In the genomic region with DNA sequence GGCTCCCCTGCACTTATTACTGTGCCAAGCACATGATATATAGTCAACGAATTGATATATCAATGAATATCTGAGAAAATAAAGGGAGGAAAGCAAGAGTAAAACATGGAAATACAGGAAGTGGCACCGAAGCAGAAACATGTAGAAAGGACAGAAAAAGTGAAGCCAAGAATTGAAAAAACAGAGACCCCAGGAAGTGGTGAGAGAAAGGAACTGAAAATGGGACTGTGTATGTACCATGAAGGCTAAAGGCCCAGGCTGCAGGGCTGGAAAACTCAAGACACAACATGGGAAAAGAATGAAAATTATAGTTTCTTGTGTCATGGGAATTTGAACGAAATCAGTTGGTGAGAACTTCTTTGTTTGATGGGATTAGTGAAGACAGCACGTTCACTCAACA, we compare ENCODE assay signal across 14 cellular contexts.
DNase-seq lines count a peak whose midpoint lies in the region; ATAC-seq and TF ChIP-seq lines count a peak whose summit lies in the region.
"Had no signal": no experiment of that assay in that cellular context is flagged by ENCODE, and none has a peak within 500 bp of the region (broad histone marks: within the 10 kb centered on the region; RNA-seq: fewer than 3 reads in every experiment).

No MANE protein-coding gene starts in this region.

- H3K36me3 ChIP-seq in left ventricle myocardium inferior (no peaks in the 10 kb centered on the region), heart right ventricle (no peaks in the 10 kb centered on the region), PC-9 (ENCODE audit: low read depth) (no peaks in the 10 kb centered on the region), lower lobe of right lung (no peaks in the 10 kb centered on the region), transverse colon (no peaks in the 10 kb centered on the region)

- TF ChIP-seq EP300 in transverse colon (IDR thresholded peaks at IDR 0.05; ENCODE audit: low read depth), result no peak

- no peak overlapping the region for H3K4me3 ChIP-seq in left ventricle myocardium inferior
- H3K4me3 ChIP-seq in heart right ventricle, result no peak overlapping the region
- no peak overlapping the region for H3K4me3 ChIP-seq in PC-9
- no peak overlapping the region for H3K4me3 ChIP-seq in lower lobe of right lung
- H3K4me3 ChIP-seq in transverse colon, result no peak overlapping the region

- no peaks in the 10 kb centered on the region for H4K20me1 ChIP-seq in PC-9 (ENCODE audit: insufficient read depth)

- H3K9me3 ChIP-seq in left ventricle myocardium inferior (replicated peaks) (no peaks in the 10 kb centered on the region), heart right ventricle (no peaks in the 10 kb centered on the region), PC-9 (ENCODE audit: insufficient read depth, low read depth) (no peaks in the 10 kb centered on the region), lower lobe of right lung (no peaks in the 10 kb centered on the region), transverse colon (no peaks in the 10 kb centered on the region)

- H2AFZ ChIP-seq in PC-9, result no peak overlapping the region

- intact Hi-C loops in left ventricle myocardium inferior (cut with micrococcal nuclease), result no loop called here
- intact Hi-C loops in heart right ventricle (cut with DNase I), result no loop called here
- intact Hi-C loops in PC-9 (cut with micrococcal nuclease; ENCODE audit: unreplicated experiment), result loop anchor here (2.0 kb wide), 1 partner anchor 72 kb away; no protein-coding TSS in a partner anchor
- intact Hi-C loops in lower lobe of right lung (cut with DNase I), result no loop called here
- intact Hi-C loops in transverse colon (cut with DNase I; ENCODE audit: low total_unique reads), result no loop called here

- CTCF ChIA-PET in PC-9 (lab: Charles Lee), result interaction anchor here (1.2 kb wide), 1 partner anchor 80 kb away, joined by 6 read pairs; no protein-coding TSS in a partner anchor

- TF ChIP-seq POLR2A in transverse colon (IDR thresholded peaks at IDR 0.05), result no peak

- no peaks in the 10 kb centered on the region for H3K27me3 ChIP-seq in left ventricle myocardium inferior (ENCODE audit: low read depth)
- peaks cover 0 to 10% (median 0%) of the 10 kb centered on the region in 7 donors for H3K27me3 ChIP-seq in heart right ventricle
- H3K27me3 ChIP-seq in PC-9 (ENCODE audit: insufficient read depth, low read depth), result no peaks in the 10 kb centered on the region
- no peaks in the 10 kb centered on the region for H3K27me3 ChIP-seq in lower lobe of right lung (ENCODE audit: low read depth)
- no peaks in the 10 kb centered on the region for H3K27me3 ChIP-seq in transverse colon

- peaks cover 23% of the 10 kb centered on the region; the same call in 1 of the 2 replicates for H3F3A ChIP-seq in PC-9 (ENCODE audit: insufficient read depth, low read depth)

- H3K4me2 ChIP-seq in PC-9, result peak overlapping the region; percentile 9; the same call in 1 of the 2 replicates

- H3K27ac ChIP-seq in left ventricle myocardium inferior (replicated peaks) (peak overlapping the region; percentile 42), heart right ventricle (peak overlapping the region in 4 of 10 donors; percentile 9 to 73 (median 36)), PC-9 (no peak overlapping the region), lower lobe of right lung (peak overlapping the region; percentile 25), transverse colon (peak overlapping the region in 3 of 4 donors; percentile 5 to 35 (median 29))

- BruUV-seq in PC-9 (replicated peaks; lab: Mats Ljungman, UMichigan), result no TSS peak

- in situ Hi-C loops in transverse colon (cut with MboI; ENCODE audit: low pct_ligation_motif_present in 1 of 4, low pct_unique_long_range_greater_than_20kb in 1 of 4, low sequenced_read_pairs in 3 of 4), result no loop called here

- TF ChIP-seq CTCF in left ventricle myocardium inferior (IDR thresholded peaks at IDR 0.05; ENCODE audit: borderline replicate concordance) (no peak), heart right ventricle (IDR thresholded peaks at IDR 0.05) (no peak), PC-9 (conservative IDR thresholded peaks at IDR 0.05) (no peak), lower lobe of right lung (IDR thresholded peaks at IDR 0.05) (no peak), transverse colon (IDR thresholded peaks at IDR 0.05) (no peak)

- POLR2A ChIA-PET in PC-9 (lab: Charles Lee; ENCODE audit: unreplicated experiment), result interaction anchor here (0.6 kb wide), 2 partner anchors 31 to 540 kb away, joined by 3 read pairs; no protein-coding TSS in a partner anchor

- DNase-seq in left ventricle myocardium inferior (no peak), heart right ventricle (no peak), PC-9 (no peak), lower lobe of right lung (no peak), transverse colon (no peak), HuH-7.5 (ENCODE audit: low spot score) (no peak)
- DNase-seq in activated CD4-positive, CD25-positive, alpha-beta regulatory T cell (lab: John Stamatoyannopoulos, UW), result no peak
- DNase-seq: activated gamma-delta T cell treated with Interleukin-2 at 50 U/mL for 16 hours, foreskin melanocyte, mesenchymal stem cell, NCI-H1694 treated with DMSO at 0.1 percent for 48 hours, occipital lobe, small intestine had no signal

- H3K9me2 ChIP-seq in PC-9 (ENCODE audit: insufficient read depth), result no peaks in the 10 kb centered on the region

- WGBS in heart right ventricle, 2 donors, result 82 to 89% methylated on average over 4 of the region's 4 CpGs
- WGBS in transverse colon (ENCODE audit: low coverage in 1 of 2), 2 donors, result 83 to 87% methylated on average over 4 of the region's 4 CpGs

- no peak for ATAC-seq in heart right ventricle
- ATAC-seq in lower lobe of right lung, result no peak
- ATAC-seq in GM18867 (IDR thresholded peaks at IDR 0.05; ENCODE audit: unreplicated experiment), result no peak

- H3K79me2 ChIP-seq in PC-9 (ENCODE audit: low read depth), result no peaks in the 10 kb centered on the region

- H3K4me1 ChIP-seq in left ventricle myocardium inferior (no peaks in the 10 kb centered on the region), heart right ventricle (peaks cover 0 to 84% (median 0%) of the 10 kb centered on the region in 9 donors), PC-9 (replicated peaks; ENCODE audit: insufficient read depth) (peaks cover 46% of the 10 kb centered on the region), lower lobe of right lung (peaks cover 35% of the 10 kb centered on the region), transverse colon (peaks cover 0 to 23% (median 3%) of the 10 kb centered on the region in 4 donors)
